ENCODE assay signal across 24 cellular contexts in genomic region chr10:114220281-114220680, GRCh38. TPM values are rescaled to one million over a fixed set of nuclear protein-coding genes. Genes with fewer than 3 reads are reported as not detected.
DNase-seq lines count a peak whose midpoint lies in the region; ATAC-seq and TF ChIP-seq lines count a peak whose summit lies in the region.
"Had no signal": no experiment of that assay in that cellular context is flagged by ENCODE, and none has a peak within 500 bp of the region (broad histone marks: within the 10 kb centered on the region; RNA-seq: fewer than 3 reads in every experiment).

No MANE protein-coding gene starts in this region.

- peak overlapping the region; percentile 3; the same call in 1 of the 2 replicates for H2AFZ ChIP-seq in Loucy (ENCODE audit: low read length)

- intact Hi-C loops in activated naive CD4-positive, alpha-beta T cell treated with anti-CD3 and anti-CD28 coated beads for 36 hours (cut with micrococcal nuclease) = no loop called here
- intact Hi-C loops in psoas muscle (cut with DNase I) = no loop called here

- CTCF ChIA-PET in activated naive CD4-positive, alpha-beta T cell treated with anti-CD3 and anti-CD28 coated beads for 36 hours (lab: Charles Lee) = no interaction called here

- H3K9me3 ChIP-seq in Loucy (ENCODE audit: insufficient read depth, low read depth, low read length) (no peaks in the 10 kb centered on the region), psoas muscle (no peaks in the 10 kb centered on the region)
- H3K9me3 ChIP-seq: BE2C had no signal

- ATAC-seq in GM18867 (IDR thresholded peaks at IDR 0.05; ENCODE audit: unreplicated experiment) (peak; percentile 58), psoas muscle (no peak)
- ATAC-seq: GM12878, HCT116, HepG2 had no signal

- H4K20me1 ChIP-seq in Loucy (ENCODE audit: insufficient read depth, low read length, poor library complexity, severe bottlenecking) = no peaks in the 10 kb centered on the region

- no peaks in the 10 kb centered on the region for H3K9me2 ChIP-seq in Loucy (replicated peaks; ENCODE audit: low read depth, low read length)

- H3K27me3 ChIP-seq in Loucy (ENCODE audit: insufficient read depth, low read length, poor library complexity, severe bottlenecking) (no peaks in the 10 kb centered on the region), psoas muscle (ENCODE audit: insufficient read depth in 3 of 3, low read length in 2 of 3) (no peaks in the 10 kb centered on the region)

- H3K36me3 ChIP-seq in Loucy (ENCODE audit: insufficient read depth, low read length) = no peaks in the 10 kb centered on the region
- H3K36me3 ChIP-seq in psoas muscle (ENCODE audit: insufficient read depth in 1 of 2, low read depth in 1 of 2) = no peaks in the 10 kb centered on the region

- H3K27me3 Mint-ChIP-seq in activated naive CD4-positive, alpha-beta T cell treated with anti-CD3 and anti-CD28 coated beads for 36 hours (ENCODE audit: low read depth) = peaks cover 11% of the 10 kb centered on the region

- no peaks in the 10 kb centered on the region for H3F3A ChIP-seq in Loucy (ENCODE audit: low read depth)

- no peak overlapping the region for H3K9ac ChIP-seq in Loucy (ENCODE audit: low read depth, low read length, poor library complexity, severe bottlenecking)

- no peaks in the 10 kb centered on the region for H3K4me1 ChIP-seq in Loucy (ENCODE audit: insufficient read depth, low read length, poor library complexity, severe bottlenecking)
- peaks cover 3% of the 10 kb centered on the region for H3K4me1 ChIP-seq in psoas muscle
- H3K4me1 ChIP-seq: BE2C had no signal

- H3K36me3 Mint-ChIP-seq in activated naive CD4-positive, alpha-beta T cell treated with anti-CD3 and anti-CD28 coated beads for 36 hours (ENCODE audit: low read depth) = no peaks in the 10 kb centered on the region
- H3K36me3 Mint-ChIP-seq: CD4-positive, CD25-positive, alpha-beta regulatory T cell; CD8-positive, alpha-beta memory T cell; IgD-negative memory B cell had no signal

- H3K79me2 ChIP-seq in Loucy (ENCODE audit: insufficient read depth, low read length) = no peaks in the 10 kb centered on the region

- no peaks in the 10 kb centered on the region for H3K4me1 Mint-ChIP-seq in activated naive CD4-positive, alpha-beta T cell treated with anti-CD3 and anti-CD28 coated beads for 36 hours (ENCODE audit: low read depth)
- H3K4me1 Mint-ChIP-seq: CD4-positive, CD25-positive, alpha-beta regulatory T cell; CD8-positive, alpha-beta memory T cell; IgD-negative memory B cell had no signal

- TF ChIP-seq CTCF in Loucy (conservative IDR thresholded peaks at IDR 0.05; ENCODE audit: low read length) (no peak), VCaP (conservative IDR thresholded peaks at IDR 0.05) (no peak), psoas muscle (IDR thresholded peaks at IDR 0.05) (no peak)

- H3K27ac Mint-ChIP-seq in activated naive CD4-positive, alpha-beta T cell treated with anti-CD3 and anti-CD28 coated beads for 36 hours = no peak overlapping the region
- H3K27ac Mint-ChIP-seq: CD4-positive, CD25-positive, alpha-beta regulatory T cell; CD8-positive, alpha-beta memory T cell; HFFc6; IgD-negative memory B cell had no signal

- H3K4me2 ChIP-seq in Loucy (ENCODE audit: low read depth, low read length, poor library complexity, severe bottlenecking) = no peak overlapping the region

- H3K9me3 Mint-ChIP-seq in activated naive CD4-positive, alpha-beta T cell treated with anti-CD3 and anti-CD28 coated beads for 36 hours = no peaks in the 10 kb centered on the region
- H3K9me3 Mint-ChIP-seq: CD8-positive, alpha-beta memory T cell; HFFc6 had no signal

- peak overlapping the region; percentile 53 for H3K27ac ChIP-seq in VCaP
- no peak overlapping the region for H3K27ac ChIP-seq in psoas muscle

- no peak overlapping the region for H3K4me3 Mint-ChIP-seq in activated naive CD4-positive, alpha-beta T cell treated with anti-CD3 and anti-CD28 coated beads for 36 hours
- H3K4me3 Mint-ChIP-seq: CD4-positive, CD25-positive, alpha-beta regulatory T cell; CD8-positive, alpha-beta memory T cell; HFFc6; IgD-negative memory B cell had no signal

- DNase-seq in activated naive CD4-positive, alpha-beta T cell treated with anti-CD3 and anti-CD28 coated beads for 36 hours = no peak
- DNase-seq in psoas muscle = no peak
- no peak for DNase-seq in NCI-H2227 treated with DMSO at 0.1 percent for 48 hours (lab: John Stamatoyannopoulos, UW)
- DNase-seq: ACHN; BE2C; C1 segment of cervical spinal cord; CD4-positive, CD25-positive, alpha-beta regulatory T cell; CD8-positive, alpha-beta memory T cell; COR-L47; DMS 273 treated with DMSO at 0.1 percent for 48 hours; DMS53; DND-41; EL; GOT3; H7; HFFc6 had no signal

- H3K4me3 ChIP-seq in Loucy (ENCODE audit: low read length, poor library complexity, severe bottlenecking) (no peak overlapping the region), psoas muscle (no peak overlapping the region)
- H3K4me3 ChIP-seq: GM12878 had no signal

- 79 to 90% (median 83%) methylated on average over 2 of the region's 2 CpGs for WGBS in psoas muscle, 3 donors

RNA-seq across cellular contexts. Expression of gene VWA2, which starts 18.8 kb away (rescaled TPM):
- not detected for total RNA-seq in activated naive CD4-positive, alpha-beta T cell treated with anti-CD3 and anti-CD28 coated beads for 36 hours
- total RNA-seq in psoas muscle = not detected
- not detected for polyA plus RNA-seq in psoas muscle
- total RNA-seq: CD8-positive, alpha-beta memory T cell; G401; GM12878; HepG2 had no signal
- polyA plus RNA-seq: CD4-positive, CD25-positive, alpha-beta regulatory T cell; CD8-positive, alpha-beta memory T cell; HepG2; IgD-negative memory B cell had no signal

RNA-seq across cellular contexts. Expression of gene TDRD1, which starts 41.1 kb away (rescaled TPM):
- under 1 TPM; 0.47 to 0.79 TPM for total RNA-seq in activated naive CD4-positive, alpha-beta T cell treated with anti-CD3 and anti-CD28 coated beads for 36 hours
- total RNA-seq in psoas muscle = under 1 TPM in 2 of 4 donors, not detected in 2; 0.20 to 0.26 TPM
- under 1 TPM in 1 of 3 donors, not detected in 2; 0.03 TPM for polyA plus RNA-seq in psoas muscle
- total RNA-seq: CD4-positive, CD25-positive, alpha-beta regulatory T cell; G401; GM12878; HepG2; HFFc6 had no signal
- polyA plus RNA-seq: HepG2, IgD-negative memory B cell had no signal

RNA-seq across cellular contexts. Expression of gene CCDC186, which starts 46.3 kb away (rescaled TPM):
- total RNA-seq in activated naive CD4-positive, alpha-beta T cell treated with anti-CD3 and anti-CD28 coated beads for 36 hours = 10 to 100 TPM; 10.3 to 13.7 TPM
- total RNA-seq in psoas muscle = 10 to 100 TPM; 10.5 to 16.5 (median 11.4) TPM
- 1 to 10 TPM; 1.9 to 8.9 (median 3.8) TPM for polyA plus RNA-seq in psoas muscle
